20 cellular contexts compared by ENCODE assay signal in the genomic region with DNA sequence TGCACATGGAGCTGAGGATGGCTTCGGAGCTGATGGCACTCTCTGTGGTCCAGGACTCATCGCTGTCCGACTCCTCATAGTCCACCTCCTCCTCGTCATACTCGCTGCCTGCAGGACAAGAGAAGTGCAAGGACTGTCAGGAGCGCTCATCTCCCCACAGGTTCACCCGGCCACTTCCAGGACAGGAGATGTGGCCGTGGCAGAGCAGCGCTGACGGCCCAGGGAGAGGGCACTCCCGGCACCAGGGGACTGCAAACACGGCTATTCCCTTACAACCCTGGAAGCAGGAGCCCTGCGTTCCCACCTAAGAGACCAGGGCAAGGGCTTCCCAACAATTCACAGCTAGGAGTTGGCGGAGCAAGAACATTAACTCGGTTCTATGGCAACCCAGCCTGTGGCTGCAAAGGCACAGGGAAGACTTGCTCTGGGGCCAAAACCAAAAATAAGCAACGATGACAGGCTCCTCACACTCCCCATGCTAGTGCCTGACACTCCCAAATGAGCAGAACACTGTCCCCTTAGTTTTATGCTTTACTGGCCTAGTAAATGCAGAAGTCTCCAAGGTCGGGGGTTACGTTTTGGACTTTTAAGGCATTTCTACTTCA.
DNase-seq lines count a peak whose midpoint lies in the region; ATAC-seq and TF ChIP-seq lines count a peak whose summit lies in the region.
"Had no signal": no experiment of that assay in that cellular context is flagged by ENCODE, and none has a peak within 500 bp of the region (broad histone marks: within the 10 kb centered on the region; RNA-seq: fewer than 3 reads in every experiment).

No MANE protein-coding gene starts in this region.

- H3K18ac ChIP-seq in mesendoderm (ENCODE audit: low read length): no peak overlapping the region

- H3K23ac ChIP-seq in mesendoderm (ENCODE audit: low read length): no peak overlapping the region

- no CpG with 5 or more reads among the region's 18 CpGs for WGBS in mesendoderm (ENCODE audit: extremely low coverage, insufficient coverage, low lambda C conversion rate)

- no peaks in the 10 kb centered on the region for H3K79me2 ChIP-seq in mesendoderm (ENCODE audit: control insufficient read depth, insufficient read depth, low read length)

- H3K27me3 Mint-ChIP-seq in CD4-positive, alpha-beta T cell: no peaks in the 10 kb centered on the region
- H3K27me3 Mint-ChIP-seq in T-helper 17 cell (no peaks in the 10 kb centered on the region), memory B cell (no peaks in the 10 kb centered on the region), mesothelial cell of epicardium (ENCODE audit: low read depth) (peaks cover 24% of the 10 kb centered on the region)

- no peak overlapping the region for H3K56ac ChIP-seq in mesendoderm (ENCODE audit: low read length)

- no peak overlapping the region for H2BK120ac ChIP-seq in mesendoderm (ENCODE audit: low read depth, low read length)

- H4K5ac ChIP-seq in mesendoderm (ENCODE audit: low read length): no peak overlapping the region

- no peak overlapping the region for H2AK5ac ChIP-seq in mesendoderm (ENCODE audit: low read length)

- H3K4me1 ChIP-seq in BLaER1 (peaks cover 50% of the 10 kb centered on the region), mesendoderm (ENCODE audit: control insufficient read depth, low read depth, low read length) (no peaks in the 10 kb centered on the region)
- H3K4me1 ChIP-seq: A549 had no signal

- H3K27me3 ChIP-seq in BLaER1: no peaks in the 10 kb centered on the region
- H3K27me3 ChIP-seq in CD4-positive, alpha-beta T cell (ENCODE audit: control insufficient read depth, insufficient read depth, low read length): no peaks in the 10 kb centered on the region
- H3K27me3 ChIP-seq in mesendoderm (ENCODE audit: insufficient read depth, low read length, poor library complexity): no peaks in the 10 kb centered on the region
- H3K27me3 ChIP-seq: MG63 had no signal

- H2BK5ac ChIP-seq in mesendoderm (ENCODE audit: low read length): no peak overlapping the region

- no peak overlapping the region for H3K4me3 Mint-ChIP-seq in CD4-positive, alpha-beta T cell
- H3K4me3 Mint-ChIP-seq in T-helper 17 cell (no peak overlapping the region), memory B cell (no peak overlapping the region), mesothelial cell of epicardium (no peak overlapping the region)

- H3K4ac ChIP-seq in mesendoderm (ENCODE audit: low read depth, low read length): no peak overlapping the region

- peaks cover 32% of the 10 kb centered on the region for H3K4me1 Mint-ChIP-seq in CD4-positive, alpha-beta T cell (ENCODE audit: low read depth)
- H3K4me1 Mint-ChIP-seq in T-helper 17 cell (peaks cover 18% of the 10 kb centered on the region), memory B cell (peaks cover 6% of the 10 kb centered on the region), mesothelial cell of epicardium (peaks cover 23% of the 10 kb centered on the region)

- no peaks in the 10 kb centered on the region for H4K20me1 ChIP-seq in BLaER1

- H3K4me3 ChIP-seq in BLaER1 (no peak overlapping the region), mesendoderm (ENCODE audit: low read length) (no peak overlapping the region)
- H3K4me3 ChIP-seq: A549, MG63 had no signal

- intact Hi-C loops in CD4-positive, alpha-beta T cell (cut with DNase I, micrococcal nuclease): no loop called here

- peak overlapping the region; percentile 82 for H3K27ac Mint-ChIP-seq in CD4-positive, alpha-beta T cell
- peak overlapping the region; percentile 88 for H3K27ac Mint-ChIP-seq in T-helper 17 cell
- H3K27ac Mint-ChIP-seq in memory B cell: peak overlapping the region; percentile 49
- no peak overlapping the region for H3K27ac Mint-ChIP-seq in mesothelial cell of epicardium

- H3K9ac ChIP-seq in BLaER1 (no peak overlapping the region), mesendoderm (ENCODE audit: low read length) (no peak overlapping the region)

- ATAC-seq in CD4-positive, alpha-beta T cell (ENCODE audit: poor library complexity): no peak
- ATAC-seq in T-helper 17 cell (no peak), memory B cell (ENCODE audit: low read depth) (no peak), HG03354 (IDR thresholded peaks at IDR 0.05; ENCODE audit: poor library complexity, severe bottlenecking, unreplicated experiment) (no peak)
- ATAC-seq: A549 had no signal

- TF ChIP-seq CTCF in CD4-positive, alpha-beta T cell (IDR thresholded peaks at IDR 0.05): no peak
- no peak for TF ChIP-seq CTCF in mesothelial cell of epicardium (IDR thresholded peaks at IDR 0.05; ENCODE audit: unreplicated experiment)

- no peaks in the 10 kb centered on the region for H3K79me1 ChIP-seq in mesendoderm (ENCODE audit: low read length)

- POLR2A ChIA-PET in CD4-positive, alpha-beta T cell (lab: Charles Lee): interaction anchor here (1.1 to 1.6 kb wide), 3 partner anchors 10 to 112 kb away, joined by 3 to 4 read pairs (median 4); no protein-coding TSS in a partner anchor

- no peak overlapping the region for H4K8ac ChIP-seq in mesendoderm (ENCODE audit: low read depth, low read length)

- H3K36me3 Mint-ChIP-seq in CD4-positive, alpha-beta T cell (ENCODE audit: low read depth): peaks cover 5% of the 10 kb centered on the region
- H3K36me3 Mint-ChIP-seq in T-helper 17 cell (ENCODE audit: low read depth) (peaks cover 4% of the 10 kb centered on the region), memory B cell (peaks cover 20% of the 10 kb centered on the region), mesothelial cell of epicardium (no peaks in the 10 kb centered on the region)

- DNase-seq in CD4-positive, alpha-beta T cell: no peak
- DNase-seq in T-helper 17 cell: no peak
- no peak for DNase-seq in memory B cell (ENCODE audit: low spot score in 2 of 2)
- DNase-seq in T-helper 1 cell: no peak
- DNase-seq in mesothelial cell of epicardium (ENCODE audit: low spot score in 2 of 2, unreplicated experiment in 2 of 2): no peak
- no peak for DNase-seq in mesendoderm
- DNase-seq: AML-193, Calu3, DND-41, KG1, MG63, NCI-H2029 treated with DMSO at 0.1 percent for 48 hours, NCI-H2227 treated with DMSO at 0.1 percent for 48 hours, NCI-H526 treated with DMSO at 0.1 percent for 48 hours, RPMI8226, SHP77 had no signal

- H3K36me3 ChIP-seq in BLaER1 (peaks cover 8% of the 10 kb centered on the region), mesendoderm (ENCODE audit: control insufficient read depth, insufficient read depth, low read length) (no peaks in the 10 kb centered on the region)

- H3K4me2 ChIP-seq in BLaER1: peak overlapping the region; percentile 59
- H3K4me2 ChIP-seq in mesendoderm (ENCODE audit: low read length): no peak overlapping the region
- H3K4me2 ChIP-seq: A549 had no signal

- H3K9me3 Mint-ChIP-seq in CD4-positive, alpha-beta T cell: no peaks in the 10 kb centered on the region
- H3K9me3 Mint-ChIP-seq in memory B cell (no peaks in the 10 kb centered on the region), mesothelial cell of epicardium (no peaks in the 10 kb centered on the region)

- no peak overlapping the region for H2BK15ac ChIP-seq in mesendoderm (replicated peaks; ENCODE audit: low read depth)

- CTCF ChIA-PET in CD4-positive, alpha-beta T cell (lab: Charles Lee): no interaction called here

- H3K9me3 ChIP-seq in BLaER1 (no peaks in the 10 kb centered on the region), T-helper 17 cell (ENCODE audit: control insufficient read depth, low read length, poor library complexity, severe bottlenecking) (no peaks in the 10 kb centered on the region)
- H3K9me3 ChIP-seq in CD4-positive, alpha-beta T cell (ENCODE audit: control insufficient read depth, low read length): no peaks in the 10 kb centered on the region
- H3K9me3 ChIP-seq: A549, MG63 had no signal

- H3K27ac ChIP-seq in BLaER1 (no peak overlapping the region), mesendoderm (ENCODE audit: low read depth, low read length) (no peak overlapping the region)
- H3K27ac ChIP-seq in CD4-positive, alpha-beta T cell (ENCODE audit: low read depth, low read length): no peak overlapping the region
- H3K27ac ChIP-seq: A549, C4-2B had no signal
